25 cellular contexts compared by ENCODE assay signal in the genomic region with DNA sequence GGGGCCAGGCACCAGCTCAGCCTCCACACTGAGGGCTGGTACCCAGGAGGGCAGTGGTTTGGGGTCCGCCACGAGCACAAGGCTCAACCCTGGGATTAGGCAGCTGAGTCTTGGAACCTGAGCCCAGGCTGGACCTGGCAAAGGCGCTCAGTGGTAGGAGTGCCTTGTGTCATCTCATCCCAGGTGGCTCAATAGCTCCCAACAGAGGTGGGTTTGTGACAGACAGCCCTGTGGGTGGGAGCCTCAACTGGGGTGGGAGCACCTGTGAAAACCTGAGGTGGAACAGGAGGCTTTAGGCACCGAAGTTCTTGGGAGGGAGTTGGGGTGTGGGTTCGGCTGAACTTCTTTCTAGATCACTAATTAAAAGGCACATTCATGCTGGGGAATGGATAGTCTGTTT. TPM values are rescaled to one million over a fixed set of nuclear protein-coding genes. Genes with fewer than 3 reads are reported as not detected.
DNase-seq lines count a peak whose midpoint lies in the region; TF ChIP-seq lines count a peak whose summit lies in the region.
"Had no signal": no experiment of that assay in that cellular context is flagged by ENCODE, and none has a peak within 500 bp of the region (broad histone marks: within the 10 kb centered on the region; RNA-seq: fewer than 3 reads in every experiment).

No MANE protein-coding gene starts in this region.

- peaks cover 2 to 80% (median 49%) of the 10 kb centered on the region in 6 donors for H3K36me3 ChIP-seq in spleen

- H3K9me3 Mint-ChIP-seq in HFFc6 (no peaks in the 10 kb centered on the region), nephron progenitor cell (no peaks in the 10 kb centered on the region)
- no peaks in the 10 kb centered on the region for H3K9me3 Mint-ChIP-seq in dendritic cell treated with granulocyte-macrophage colony-stimulating factor and Interleukin-4, amounts not matched to agents 40 ng/mL and 50 ng/mL, for 4 days
- H3K9me3 Mint-ChIP-seq: activated naive CD4-positive, alpha-beta T cell treated with anti-CD3 and anti-CD28 coated beads, Interleukin-2, amount 50 U/mL, for 72 hours; nephron had no signal

- no peak overlapping the region for H3K4me3 ChIP-seq in spleen
- H3K4me3 ChIP-seq: A549; BLaER1 treated with 17β-estradiol and CSF1 and Interleukin-3, amounts not matched to agents 10 nM and 100 nM; body of pancreas; colonic mucosa; GM12878; heart right ventricle; prostate gland; SK-N-MC had no signal

- TF ChIP-seq POLR2A in spleen (IDR thresholded peaks at IDR 0.05): no peak

- peaks cover 0 to 35% (median 16%) of the 10 kb centered on the region in 6 donors for H3K4me1 ChIP-seq in spleen
- H3K4me1 ChIP-seq: colonic mucosa, prostate gland had no signal

- TF ChIP-seq CTCF in HFFc6 (IDR thresholded peaks at IDR 0.05): no peak
- no peak for TF ChIP-seq CTCF in nephron progenitor cell (IDR thresholded peaks at IDR 0.05)
- no peak for TF ChIP-seq CTCF in spleen (IDR thresholded peaks at IDR 0.05 in 8 of 11, conservative IDR thresholded peaks at IDR 0.05 in 3 of 11)

- DNase-seq in activated CD8-positive, alpha-beta memory T cell treated with anti-CD3 and anti-CD28 coated beads for 24 hours: peak; percentile 28
- no peak for DNase-seq in activated CD8-positive, alpha-beta memory T cell treated with anti-CD3 and anti-CD28 coated beads, Interleukin-2, amount 50 U/mL, for 4 hours
- no peak for DNase-seq in HFFc6
- DNase-seq in nephron progenitor cell: no peak
- no peak for DNase-seq in NOMO-1 treated with dmso at 0.1 percent for 144 hours (lab: John Stamatoyannopoulos, UW; ENCODE audit: unreplicated experiment)
- DNase-seq in NCI-H526 treated with DMSO at 0.1 percent for 48 hours (lab: John Stamatoyannopoulos, UW): no peak
- no peak for DNase-seq in spleen
- DNase-seq: activated CD4-positive, alpha-beta T cell treated with anti-CD3 and anti-CD28 coated beads for 36 hours; body of pancreas; colonic mucosa; GF-D8; heart right ventricle; islet precursor cell; NCI-H2029; NCI-H446 treated with DMSO at 0.1 percent for 48 hours; NK-92 treated with Interleukin-12 subunit alpha and Interleukin-12 subunit beta, amount 100 ng/mL, for 24 hours; stimulated activated CD4-positive, alpha-beta T cell treated with anti-CD3 and anti-CD28 coated beads, Interleukin-4, amount 100 ng/mL, for 1 hour had no signal

- H3K27ac ChIP-seq in spleen: peak overlapping the region in 1 of 8 donors; percentile 22
- H3K27ac ChIP-seq: BLaER1 treated with 17β-estradiol and CSF1 and Interleukin-3, amounts not matched to agents 10 nM and 100 nM; body of pancreas; colonic mucosa; prostate gland; SK-N-MC had no signal

- H3K27ac Mint-ChIP-seq in HFFc6 (peak overlapping the region; percentile 69), nephron progenitor cell (peak overlapping the region; percentile 65)
- H3K27ac Mint-ChIP-seq in dendritic cell treated with granulocyte-macrophage colony-stimulating factor and Interleukin-4, amounts not matched to agents 40 ng/mL and 50 ng/mL, for 4 days: peak overlapping the region; percentile 53
- H3K27ac Mint-ChIP-seq: activated CD4-positive, alpha-beta T cell treated with anti-CD3 and anti-CD28 coated beads for 36 hours; nephron had no signal

- H3K4me1 Mint-ChIP-seq in HFFc6 (ENCODE audit: low read depth) (peaks cover 25% of the 10 kb centered on the region), nephron progenitor cell (peaks cover 43% of the 10 kb centered on the region)
- peaks cover 15% of the 10 kb centered on the region for H3K4me1 Mint-ChIP-seq in dendritic cell treated with granulocyte-macrophage colony-stimulating factor and Interleukin-4, amounts not matched to agents 40 ng/mL and 50 ng/mL, for 4 days (ENCODE audit: low read depth)

- H3K36me3 Mint-ChIP-seq in HFFc6 (ENCODE audit: low read depth) (peaks cover 22% of the 10 kb centered on the region; the same call in 1 of the 2 replicates), nephron progenitor cell (ENCODE audit: low read depth) (peaks cover 10% of the 10 kb centered on the region)
- H3K36me3 Mint-ChIP-seq in dendritic cell treated with granulocyte-macrophage colony-stimulating factor and Interleukin-4, amounts not matched to agents 40 ng/mL and 50 ng/mL, for 4 days (ENCODE audit: low read depth): peaks cover 82% of the 10 kb centered on the region

- H3K27me3 Mint-ChIP-seq in HFFc6 (ENCODE audit: insufficient read depth) (no peaks in the 10 kb centered on the region), nephron progenitor cell (ENCODE audit: low read depth, poor library complexity) (no peaks in the 10 kb centered on the region)
- no peaks in the 10 kb centered on the region for H3K27me3 Mint-ChIP-seq in dendritic cell treated with granulocyte-macrophage colony-stimulating factor and Interleukin-4, amounts not matched to agents 40 ng/mL and 50 ng/mL, for 4 days
- H3K27me3 Mint-ChIP-seq: activated CD4-positive, alpha-beta T cell treated with anti-CD3 and anti-CD28 coated beads for 36 hours had no signal

- intact Hi-C loops in dendritic cell treated with granulocyte-macrophage colony-stimulating factor and Interleukin-4, amounts not matched to agents 40 ng/mL and 50 ng/mL, for 4 days (cut with micrococcal nuclease): no loop called here
- intact Hi-C loops in spleen (cut with DNase I; ENCODE audit: low total_unique reads): no loop called here

- H3K9me3 ChIP-seq in spleen: no peaks in the 10 kb centered on the region
- H3K9me3 ChIP-seq: A549; BLaER1 treated with 17β-estradiol and CSF1 and Interleukin-3, amounts not matched to agents 10 nM and 100 nM; body of pancreas; colonic mucosa; heart right ventricle; prostate gland had no signal

- no peaks in the 10 kb centered on the region for H3K27me3 ChIP-seq in spleen (replicated peaks in 1 of 7)
- H3K27me3 ChIP-seq: BLaER1 treated with 17β-estradiol and CSF1 and Interleukin-3, amounts not matched to agents 10 nM and 100 nM; body of pancreas; colonic mucosa; heart right ventricle had no signal

- WGBS in spleen, 5 donors: 91 to 96% (median 92%) methylated on average over 5 of the region's 5 CpGs

- no peak overlapping the region for H3K4me3 Mint-ChIP-seq in HFFc6
- no peak overlapping the region for H3K4me3 Mint-ChIP-seq in dendritic cell treated with granulocyte-macrophage colony-stimulating factor and Interleukin-4, amounts not matched to agents 40 ng/mL and 50 ng/mL, for 4 days
- H3K4me3 Mint-ChIP-seq in nephron progenitor cell: no peak overlapping the region
- H3K4me3 Mint-ChIP-seq: activated CD4-positive, alpha-beta T cell treated with anti-CD3 and anti-CD28 coated beads for 36 hours; nephron had no signal

RNA-seq across cellular contexts. Expression of gene SMU1, which starts 35.1 kb away (rescaled TPM):
- total RNA-seq in HFFc6 (2021; fragmentation: NEBNext Ultra II Directional; extraction: Animal tissue kit (Norgen Biotek cat#: 25700)): 10 to 100 TPM; 20.3 to 22.1 (median 21.6) TPM
- 10 to 100 TPM; 15.7 to 23.3 (median 19.4) TPM for total RNA-seq in spleen
- polyA plus RNA-seq in spleen: 10 to 100 TPM in 1 of 3 donors, 1 to 10 TPM in 2; 7.2 to 12.2 (median 9.9) TPM

RNA-seq across cellular contexts. Expression of gene B4GALT1, which starts 55.5 kb away (rescaled TPM):
- total RNA-seq in HFFc6 (2021; fragmentation: NEBNext Ultra II Directional; extraction: Animal tissue kit (Norgen Biotek cat#: 25700)): 100 to 1,000 TPM in 4 of 6 experiments, 10 to 100 TPM in 2; 87.2 to 116 (median 106) TPM
- total RNA-seq in spleen: 100 to 1,000 TPM in 2 of 7 donors, 10 to 100 TPM in 5; 75.1 to 111 (median 91.4) TPM
- 10 to 100 TPM; 18.1 to 29.5 (median 25.4) TPM for polyA plus RNA-seq in spleen
